Comparison of ENCODE assay signal across 8 cellular contexts in genomic region chr14:30417999-30418398, GRCh38.
"Had no signal": no experiment of that assay in that cellular context is flagged by ENCODE, and none has a peak within 500 bp of the region (broad histone marks: within the 10 kb centered on the region; RNA-seq: fewer than 3 reads in every experiment).

No MANE protein-coding gene starts in this region.

- ATAC-seq: GM12878 had no signal

- FAIRE-seq: G401.6, GM12878, GM12891, GM12892, GM18507, GM19239 had no signal

- H3K4me3 ChIP-seq: GM12878 had no signal

- DNase-seq: GDM1, GF-D8 had no signal
